In the genomic region with DNA sequence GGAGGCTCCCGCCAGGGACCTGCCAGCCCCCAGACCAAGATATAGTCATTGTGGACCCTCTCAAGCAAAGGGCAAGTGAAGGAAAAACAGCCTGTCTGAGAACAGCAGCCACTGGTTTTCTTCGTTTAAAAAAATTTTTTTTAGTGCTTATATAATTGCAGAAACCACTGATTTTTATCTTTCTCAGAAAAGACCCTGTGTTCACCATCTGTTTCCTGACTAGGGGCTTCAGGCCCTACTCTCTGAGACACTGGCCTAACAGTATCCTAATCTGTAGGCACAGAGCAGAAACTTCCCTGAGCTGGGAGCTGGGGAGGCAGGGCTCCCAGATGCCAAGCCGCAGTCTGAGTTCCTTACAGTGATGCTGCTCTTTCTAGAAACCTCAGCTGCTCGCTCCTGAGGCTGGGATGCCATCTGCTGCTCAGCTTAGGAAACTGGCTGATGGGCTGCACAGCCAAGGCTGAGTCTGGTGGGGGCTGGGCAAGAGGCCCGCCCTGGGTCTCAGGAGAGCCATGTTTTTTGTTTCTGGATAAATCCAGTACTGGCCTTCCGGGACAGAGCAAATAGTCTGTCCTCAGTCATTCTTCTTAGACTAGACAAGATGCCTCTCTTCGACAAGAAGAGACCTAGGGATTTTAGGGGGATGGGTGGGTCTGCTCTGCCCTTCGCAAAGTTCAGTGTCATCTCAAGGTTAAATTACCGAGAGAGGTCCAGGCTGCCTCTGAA, we compare ENCODE assay signal across 8 cellular contexts. TPM values are rescaled to one million over a fixed set of nuclear protein-coding genes. Genes with fewer than 3 reads are reported as not detected.
DNase-seq lines count a peak whose midpoint lies in the region; ATAC-seq lines count a peak whose summit lies in the region.

No MANE protein-coding gene starts in this region.

- ATAC-seq in GM18873 (IDR thresholded peaks at IDR 0.05; ENCODE audit: low FRiP score, unreplicated experiment) = peak; percentile 55

- DNase-seq in AG08396 (ENCODE audit: low spot score) (peak; percentile 91), HK-2 (ENCODE audit: unreplicated experiment) (peak; percentile 76), NCI-H82 (lab: John Stamatoyannopoulos, UW) (peak; percentile 96), lung microvascular endothelial cell (ENCODE audit: low read depth in 2 of 2) (peak; percentile 85 to 87)
- peak; percentile 48 to 56 for DNase-seq in activated CD4-positive, alpha-beta T cell treated with anti-CD3 and anti-CD28 coated beads, Interleukin-2, amount 50 U/mL, for 4 hours
- peak; percentile 33 for DNase-seq in effector CD4-positive, alpha-beta T cell
- peak; percentile 41 for DNase-seq in stimulated activated CD8-positive, alpha-beta memory T cell treated with anti-CD3 and anti-CD28 coated beads, Interleukin-12 subunit alpha, Interleukin-12 subunit beta, amount 100 ng/mL, for 24 hours (ENCODE audit: extremely low read depth)

RNA-seq across cellular contexts. Expression of gene MATR3, which starts 31.0 kb away (rescaled TPM):
- total RNA-seq in lung microvascular endothelial cell = 141 and 163 TPM in 2 replicates

Comparison
In these comparisons a context has a peak if more than half of its experiments do, and no peak if none do; other contexts are left out.
1. Peak in every context shown above with its lines: DNase-seq and ATAC-seq.
2. DNase-seq: peak in every context shown above with its lines; median percentile 96 in NCI-H82; 91 in AG08396; 86 in lung microvascular endothelial cell; 76 in HK-2; 52 in activated CD4-positive, alpha-beta T cell treated with anti-CD3 and anti-CD28 coated beads, Interleukin-2, amount 50 U/mL, for 4 hours; 41 in stimulated activated CD8-positive, alpha-beta memory T cell treated with anti-CD3 and anti-CD28 coated beads, Interleukin-12 subunit alpha, Interleukin-12 subunit beta, amount 100 ng/mL, for 24 hours; 33 in effector CD4-positive, alpha-beta T cell.